ENCODE assay signal across 12 cellular contexts in genomic region chr9:134178781-134179551, GRCh38. TPM values are rescaled to one million over a fixed set of nuclear protein-coding genes. Genes with fewer than 3 reads are reported as not detected.
DNase-seq lines count a peak whose midpoint lies in the region; ATAC-seq and TF ChIP-seq lines count a peak whose summit lies in the region.
"Had no signal": no experiment of that assay in that cellular context is flagged by ENCODE, and none has a peak within 500 bp of the region (broad histone marks: within the 10 kb centered on the region; RNA-seq: fewer than 3 reads in every experiment).

No MANE protein-coding gene starts in this region.

- no peak for ATAC-seq in HG03460 (IDR thresholded peaks at IDR 0.05; ENCODE audit: unreplicated experiment)
- ATAC-seq: GM12878 had no signal

- H3K4me3 ChIP-seq in BE2C (ENCODE audit: low read depth, low read length) (no peak overlapping the region), Loucy (ENCODE audit: low read length, poor library complexity, severe bottlenecking) (peak overlapping the region; percentile 2), fibroblast of villous mesenchyme (ENCODE audit: low read depth, low read length) (no peak overlapping the region), ovary (no peak overlapping the region)
- H3K4me3 ChIP-seq: GM12878, prostate gland had no signal

- TF ChIP-seq POLR2A in ovary (IDR thresholded peaks at IDR 0.05): no peak

- H3K9me2 ChIP-seq in Loucy (replicated peaks; ENCODE audit: low read depth, low read length): no peaks in the 10 kb centered on the region

- H3K27ac ChIP-seq in ovary: peak overlapping the region in 1 of 2 donors; percentile 69
- H3K27ac ChIP-seq: prostate gland had no signal

- H3K36me3 ChIP-seq in BE2C (no peaks in the 10 kb centered on the region), Loucy (ENCODE audit: insufficient read depth, low read length) (no peaks in the 10 kb centered on the region), ovary (no peaks in the 10 kb centered on the region)
- H3K36me3 ChIP-seq: prostate gland had no signal

- H3K27me3 ChIP-seq in BE2C (no peaks in the 10 kb centered on the region), Loucy (ENCODE audit: insufficient read depth, low read length, poor library complexity, severe bottlenecking) (no peaks in the 10 kb centered on the region), ovary (no peaks in the 10 kb centered on the region)

- H3K79me2 ChIP-seq in Loucy (ENCODE audit: insufficient read depth, low read length): no peaks in the 10 kb centered on the region

- H3K4me2 ChIP-seq in Loucy (ENCODE audit: low read depth, low read length, poor library complexity, severe bottlenecking): peak overlapping the region; percentile 45

- H3K9ac ChIP-seq in Loucy (ENCODE audit: low read depth, low read length, poor library complexity, severe bottlenecking): peak overlapping the region; percentile 48

- no peaks in the 10 kb centered on the region for H3F3A ChIP-seq in Loucy (ENCODE audit: low read depth)

- no peaks in the 10 kb centered on the region for H4K20me1 ChIP-seq in Loucy (ENCODE audit: insufficient read depth, low read length, poor library complexity, severe bottlenecking)

- peak; percentile 7 for DNase-seq in BE2C
- DNase-seq in fibroblast of villous mesenchyme (ENCODE audit: low read depth): peak; percentile 35
- peak; percentile 80 to 91 (median 83) for DNase-seq in ovary
- DNase-seq in HUDEP-2 (lab: John Stamatoyannopoulos, UW; ENCODE audit: unreplicated experiment in 76 of 76): no peak
- no peak for DNase-seq in EL
- DNase-seq in NCI-H69 (lab: John Stamatoyannopoulos, UW): no peak
- DNase-seq: activated B cell treated with CpG ODN at 0.5 μM for 24 hours, NCI-H1092 treated with DMSO at 0.1 percent for 48 hours had no signal

- H3K4me1 ChIP-seq in BE2C: peaks cover 3% of the 10 kb centered on the region
- H3K4me1 ChIP-seq in Loucy (ENCODE audit: insufficient read depth, low read length, poor library complexity, severe bottlenecking): peaks cover 20% of the 10 kb centered on the region
- peaks cover 20% of the 10 kb centered on the region for H3K4me1 ChIP-seq in ovary (ENCODE audit: insufficient read depth)
- H3K4me1 ChIP-seq: prostate gland had no signal

- 32 to 34% (median 32%) methylated on average over 29 to 30 of the region's 30 CpGs for WGBS in ovary, 3 donors

- intact Hi-C loops in ovary (cut with DNase I): loop anchor here in 2 of 4 donors (10.0 kb wide), 2 partner anchors 466 to 556 kb away; partner anchors contain the start of gene COL5A1 (in 2 of the 2)

- TF ChIP-seq EP300 in ovary (IDR thresholded peaks at IDR 0.05): no peak

- H3K9me3 ChIP-seq in BE2C: no peaks in the 10 kb centered on the region
- H3K9me3 ChIP-seq in Loucy (ENCODE audit: insufficient read depth, low read depth, low read length): no peaks in the 10 kb centered on the region
- H3K9me3 ChIP-seq in ovary: no peaks in the 10 kb centered on the region
- H3K9me3 ChIP-seq: prostate gland had no signal

- TF ChIP-seq CTCF in BE2C (IDR thresholded peaks at IDR 0.05; ENCODE audit: low read depth, low read length): no peak
- no peak for TF ChIP-seq CTCF in Loucy (conservative IDR thresholded peaks at IDR 0.05; ENCODE audit: low read length)
- no peak for TF ChIP-seq CTCF in fibroblast of villous mesenchyme (IDR thresholded peaks at IDR 0.05; ENCODE audit: insufficient read depth, low read depth, low read length)
- no peak for TF ChIP-seq CTCF in ovary (IDR thresholded peaks at IDR 0.05)

- peak overlapping the region; percentile 29; the same call in 1 of the 2 replicates for H2AFZ ChIP-seq in Loucy (ENCODE audit: low read length)

RNA-seq across cellular contexts. Expression of gene RNU6ATAC, which starts 14.6 kb away (rescaled TPM):
- 32.9 TPM for polyA plus RNA-seq in BE2C (2012; ENCODE audit: insufficient read depth, insufficient read length, low read depth)
- total RNA-seq in fibroblast of villous mesenchyme: not detected in 2 replicates
- total RNA-seq in ovary: 100 to 1,000 TPM in 3 of 7 donors, 10 to 100 TPM in 2, not detected in 2; 74.9 to 294 (median 169) TPM
- polyA plus RNA-seq in ovary: not detected
- total RNA-seq: prostate gland had no signal
- polyA plus RNA-seq: GM12878 had no signal

RNA-seq across cellular contexts. Expression of gene WDR5, which starts 43.1 kb away (rescaled TPM):
- 48.0 TPM for polyA plus RNA-seq in BE2C (2012; ENCODE audit: insufficient read depth, insufficient read length, low read depth)
- total RNA-seq in fibroblast of villous mesenchyme (19.3 and 22.0 TPM in 2 replicates), ovary (10 to 100 TPM in 6 of 7 donors, 1 to 10 TPM in 1; 8.7 to 33.5 (median 28.6) TPM)
- polyA plus RNA-seq in ovary: 10 to 100 TPM; 20.0 to 22.3 TPM

Comparison
In these comparisons a context has a peak if more than half of its experiments do, and no peak if none do; other contexts are left out.
1. DNase-seq: peak in BE2C (single experiment), fibroblast of villous mesenchyme (single experiment) and ovary (5 of 5); none in HUDEP-2 (0 of 76), EL (single experiment) and NCI-H69 (single experiment).